ENCODE assay signal across 8 cellular contexts in genomic region chr3:146543461-146544012, GRCh38. TPM values are rescaled to one million over a fixed set of nuclear protein-coding genes. Genes with fewer than 3 reads are reported as not detected.
A peak's percentile ranks its signal among the peaks of the same experiment; 100 is the strongest.
DNase-seq lines count a peak whose midpoint lies in the region; ATAC-seq and TF ChIP-seq lines count a peak whose summit lies in the region.

No MANE protein-coding gene starts in this region.

- DNase-seq in A673 (ENCODE audit: low spot score) (peak; percentile 21), SK-N-SH (no peak), epithelial cell of proximal tubule (ENCODE audit: low read depth) (no peak), activated gamma-delta T cell (lab: John Stamatoyannopoulos, UW) (no peak), DMS153 treated with DMSO at 0.1 percent for 48 hours (lab: John Stamatoyannopoulos, UW; ENCODE audit: unreplicated experiment) (no peak)
- no peak for DNase-seq in natural killer cell treated with Interleukin-12 subunit alpha and Interleukin-12 subunit beta and Interleukin-15 and Interleukin-18, amount 100 ng/mL, for 72 hours (ENCODE audit: low spot score)

- H4K20me1 ChIP-seq in SK-N-SH (ENCODE audit: insufficient read depth) = no peaks in the 10 kb centered on the region

- no peaks in the 10 kb centered on the region for H3K9me3 Mint-ChIP-seq in natural killer cell treated with Interleukin-12 subunit alpha and Interleukin-12 subunit beta and Interleukin-15 and Interleukin-18, amount 100 ng/mL, for 72 hours

- no peaks in the 10 kb centered on the region for H3K27me3 Mint-ChIP-seq in natural killer cell treated with Interleukin-12 subunit alpha and Interleukin-12 subunit beta and Interleukin-15 and Interleukin-18, amount 100 ng/mL, for 72 hours

- H3K4me1 ChIP-seq in A673 (ENCODE audit: insufficient read depth, low read length, poor library complexity, severe bottlenecking) (peaks cover 22% of the 10 kb centered on the region), SK-N-SH (ENCODE audit: control insufficient read depth in 1 of 2, insufficient read depth in 2 of 2, low read depth in 1 of 2, low read length in 1 of 2) (peaks cover 2 to 3% of the 10 kb centered on the region in 2 experiments; a peak in 1 of 4 replicates)

- peak overlapping the region; percentile 94 for H3K4me3 Mint-ChIP-seq in natural killer cell treated with Interleukin-12 subunit alpha and Interleukin-12 subunit beta and Interleukin-15 and Interleukin-18, amount 100 ng/mL, for 72 hours

- H3K36me3 ChIP-seq in A673 (ENCODE audit: insufficient read depth, low read length, poor library complexity, severe bottlenecking) (no peaks in the 10 kb centered on the region), SK-N-SH (replicated peaks in 1 of 2; ENCODE audit: control insufficient read depth in 1 of 2, insufficient read depth in 2 of 2, low read length in 1 of 2) (no peaks in the 10 kb centered on the region)

- no peaks in the 10 kb centered on the region for H3K79me2 ChIP-seq in SK-N-SH (ENCODE audit: insufficient read depth)

- ATAC-seq in GM18511 (IDR thresholded peaks at IDR 0.05; ENCODE audit: unreplicated experiment) (peak; percentile 18), HG03097 (IDR thresholded peaks at IDR 0.05; ENCODE audit: low FRiP score, unreplicated experiment) (peak; percentile 2)
- ATAC-seq in natural killer cell treated with Interleukin-12 subunit alpha and Interleukin-12 subunit beta and Interleukin-15 and Interleukin-18, amount 100 ng/mL, for 72 hours = peak; percentile 1

- H3K4me3 ChIP-seq in A673 (ENCODE audit: low read depth, low read length, poor library complexity, severe bottlenecking) (peak overlapping the region; percentile 75), SK-N-SH (ENCODE audit: low read depth in 2 of 2, low read length in 1 of 2) (peak overlapping the region; percentile 75 to 93), epithelial cell of proximal tubule (ENCODE audit: low read depth, low read length) (peak overlapping the region; percentile 85)

- H3K27ac ChIP-seq in A673 (ENCODE audit: low read depth, low read length, poor library complexity, severe bottlenecking) (peak overlapping the region; percentile 88), SK-N-SH (ENCODE audit: low read depth in 2 of 2, low read length in 1 of 2) (peak overlapping the region in 1 of 2 experiments; percentile 61; a peak in 2 of 4 replicates)

- peaks cover 6% of the 10 kb centered on the region for H3F3A ChIP-seq in SK-N-SH (replicated peaks; ENCODE audit: insufficient read depth)

- TF ChIP-seq CTCF in A673 (conservative IDR thresholded peaks at IDR 0.05; ENCODE audit: low read depth, low read length) = no peak
- no peak for TF ChIP-seq CTCF in SK-N-SH (IDR thresholded peaks at IDR 0.05)
- TF ChIP-seq CTCF in epithelial cell of proximal tubule (conservative IDR thresholded peaks at IDR 0.05; ENCODE audit: low read depth, low read length) = no peak

- intact Hi-C loops in A673 (cut with micrococcal nuclease; ENCODE audit: unreplicated experiment) = no loop called here

- H3K27me3 ChIP-seq in A673 (replicated peaks; ENCODE audit: insufficient read depth, low read depth, low read length, poor library complexity) (no peaks in the 10 kb centered on the region), SK-N-SH (ENCODE audit: insufficient read depth) (no peaks in the 10 kb centered on the region)

- H3K9me3 ChIP-seq in A673 (ENCODE audit: low read depth, low read length, poor library complexity, severe bottlenecking) (no peaks in the 10 kb centered on the region), SK-N-SH (no peaks in the 10 kb centered on the region)

- no peak for TF ChIP-seq RAD21 in SK-N-SH (IDR thresholded peaks at IDR 0.05; ENCODE audit: low read length)

- POLR2A ChIA-PET in A673 (lab: Charles Lee; ENCODE audit: low non-redundant PET) (no interaction called here), SK-N-SH (lab: Yijun Ruan, JAX) (no interaction called here)

- BruUV-seq in A673 (replicated peaks; lab: Mats Ljungman, UMichigan) = no TSS peak

- H3K27ac Mint-ChIP-seq in natural killer cell treated with Interleukin-12 subunit alpha and Interleukin-12 subunit beta and Interleukin-15 and Interleukin-18, amount 100 ng/mL, for 72 hours = peak overlapping the region; percentile 85 to 94

- peaks cover 48 to 63% of the 10 kb centered on the region in 2 donors for H3K4me1 Mint-ChIP-seq in natural killer cell treated with Interleukin-12 subunit alpha and Interleukin-12 subunit beta and Interleukin-15 and Interleukin-18, amount 100 ng/mL, for 72 hours (ENCODE audit: low read depth in 2 of 2)

- 46% methylated on average over 10 of the region's 10 CpGs for WGBS in SK-N-SH (ENCODE audit: low lambda C conversion rate)

- no peak for TF ChIP-seq EP300 in SK-N-SH (IDR thresholded peaks at IDR 0.05; ENCODE audit: borderline replicate concordance in 1 of 2, low read depth in 1 of 2, low read length in 1 of 2)

- H3K9me2 ChIP-seq in SK-N-SH = no peaks in the 10 kb centered on the region

- H3K9ac ChIP-seq in SK-N-SH = peak overlapping the region; percentile 83

- CTCF ChIA-PET in A673 (lab: Charles Lee) (no interaction called here), SK-N-SH (lab: Yijun Ruan, JAX) (no interaction called here)

- peaks cover 12% of the 10 kb centered on the region for H3K36me3 Mint-ChIP-seq in natural killer cell treated with Interleukin-12 subunit alpha and Interleukin-12 subunit beta and Interleukin-15 and Interleukin-18, amount 100 ng/mL, for 72 hours

- peak overlapping the region; percentile 91 for H3K4me2 ChIP-seq in SK-N-SH

- H2AFZ ChIP-seq in SK-N-SH (ENCODE audit: low read depth) = peak overlapping the region; percentile 99

TF ChIP-seq in SK-N-SH, 30 proteins besides CTCF, POLR2A, EP300 and RAD21:
- TF ChIP-seq EZH2phosphoT487 (IDR thresholded peaks at IDR 0.05; ENCODE audit: borderline replicate concordance, low read depth) = no peak
- TF ChIP-seq ZBTB33 (IDR thresholded peaks at IDR 0.05; ENCODE audit: borderline replicate concordance, low read depth) = no peak
- TF ChIP-seq GATA2 (CRISPR knock-in tag; IDR thresholded peaks at IDR 0.05) = no peak
- no peak for TF ChIP-seq RXRA (IDR thresholded peaks at IDR 0.05; ENCODE audit: borderline replicate concordance, low read depth)
- no peak for TF ChIP-seq PBX3 (IDR thresholded peaks at IDR 0.05)
- no peak for TF ChIP-seq USF1 (IDR thresholded peaks at IDR 0.05; ENCODE audit: borderline replicate concordance, low read depth)
- TF ChIP-seq FOXJ3 (CRISPR knock-in tag; IDR thresholded peaks at IDR 0.05) = no peak
- no peak for TF ChIP-seq SIN3A (IDR thresholded peaks at IDR 0.05; ENCODE audit: borderline replicate concordance, low read depth, low read length)
- no peak for TF ChIP-seq NFIC (IDR thresholded peaks at IDR 0.05; ENCODE audit: borderline replicate concordance)
- no peak for TF ChIP-seq RFX5 (IDR thresholded peaks at IDR 0.05; ENCODE audit: low read length)
- TF ChIP-seq POLR2AphosphoS5 (IDR thresholded peaks at IDR 0.05; ENCODE audit: low read depth, low read length) = no peak
- TF ChIP-seq MAX (IDR thresholded peaks at IDR 0.05; ENCODE audit: low read depth) = no peak

RNA-seq across cellular contexts. Expression of gene PLSCR1, which starts 0.9 kb away (rescaled TPM):
- 45.6 and 49.3 TPM in 2 replicates for total RNA-seq in A673 (2021)
- 10.7 and 10.9 TPM in 2 replicates for polyA plus RNA-seq in SK-N-SH (2012; rRNA removed)
- 10.2 and 12.3 TPM in 2 replicates for polyA plus RNA-seq in SK-N-SH (2012; cell fraction: cytosol; rRNA removed)
- 7.8 and 9.8 TPM in 2 replicates for polyA plus RNA-seq in SK-N-SH (2012; cell fraction: nucleus; rRNA removed)
- 47.8 and 124 TPM in 2 replicates for total RNA-seq in epithelial cell of proximal tubule
- 10 to 100 TPM; 40.7 to 80.2 TPM for total RNA-seq in natural killer cell treated with Interleukin-12 subunit alpha and Interleukin-12 subunit beta and Interleukin-15 and Interleukin-18, amount 100 ng/mL, for 72 hours
